Comparison of ENCODE assay signal across 15 cellular contexts in genomic region chr21:42000908-42001307, GRCh38.
"Had no signal": no experiment of that assay in that cellular context is flagged by ENCODE, and none has a peak within 500 bp of the region (broad histone marks: within the 10 kb centered on the region; RNA-seq: fewer than 3 reads in every experiment).

No MANE protein-coding gene starts in this region.

- H3K4me3 ChIP-seq: adrenal gland, breast epithelium, gastrocnemius medialis, lower lobe of right lung, spleen, tibial nerve had no signal

- H3K27me3 ChIP-seq: adrenal gland, breast epithelium, gastrocnemius medialis, spleen, tibial nerve had no signal

- H3K9me3 ChIP-seq: adrenal gland, breast epithelium, gastrocnemius medialis, lower lobe of right lung had no signal

- H3K4me3 Mint-ChIP-seq: mesothelial cell of epicardium, nephron had no signal

- ATAC-seq: gastrocnemius medialis, lower lobe of right lung had no signal

- H3K36me3 ChIP-seq: adrenal gland, breast epithelium had no signal

- H3K27ac Mint-ChIP-seq: mesothelial cell of epicardium, nephron had no signal

- H3K27ac ChIP-seq: breast epithelium, gastrocnemius medialis, lower lobe of right lung, spleen, tibial nerve had no signal

- DNase-seq: activated CD4-positive, alpha-beta T cell treated with anti-CD3 and anti-CD28 coated beads for 4 hours; activated effector memory CD4-positive, alpha-beta T cell treated with anti-CD3 and anti-CD28 coated beads, Interleukin-2, amount 50 U/mL, for 16 hours; adrenal gland; cerebellar nuclear complex; effector CD4-positive, alpha-beta T cell; gastrocnemius medialis; lower lobe of right lung; posterior cingulate gyrus; spleen; stimulated activated CD4-positive, alpha-beta T cell treated with anti-CD3 and anti-CD28 coated beads, Interleukin-4, amount 100 ng/mL, for 4 hours; stimulated activated naive CD4-positive, alpha-beta T cell treated with Interleukin-2 at 50 U/mL for 16 hours had no signal

- H3K4me1 ChIP-seq: breast epithelium, lower lobe of right lung, tibial nerve had no signal
